ENCODE assay signal across 1 cellular context in genomic region chr3:150603090-150603887, GRCh38.
TF ChIP-seq lines count a peak whose summit lies in the region.

SELENOT (plus strand) TSS chr3:150603321; CDS start chr3:150603363, 42 bp downstream.

TF ChIP-seq in HEK293, 187 proteins besides CTCF, POLR2A, EP300 and RAD21 (continued from another document):
- TF ChIP-seq ZSCAN18 (tag by site-specific recombination; IDR thresholded peaks at IDR 0.05) (no peak), ZNF18 (tag by site-specific recombination; IDR thresholded peaks at IDR 0.05) (peak; percentile 22; the same call in 1 of the 2 replicates), ZNF354C (tag by site-specific recombination; IDR thresholded peaks at IDR 0.05; ENCODE audit: borderline replicate concordance, low read depth) (no peak), ATF2 (tag by site-specific recombination; IDR thresholded peaks at IDR 0.05; ENCODE audit: low read depth) (no peak), KLF17 (tag by site-specific recombination; IDR thresholded peaks at IDR 0.05) (0 out of 2 replicates have a peak, but pooled peaks have one; percentile 17), ZNF138 (tag by site-specific recombination; IDR thresholded peaks at IDR 0.05; ENCODE audit: borderline replicate concordance) (no peak), YY1 (tag by site-specific recombination; IDR thresholded peaks at IDR 0.05) (peak; percentile 91), ZNF639 (tag by site-specific recombination; IDR thresholded peaks at IDR 0.05) (peak; percentile 73; the same call in 1 of the 2 replicates), KLF8 (tag by site-specific recombination; IDR thresholded peaks at IDR 0.05) (no peak; the same call in 1 of the 2 replicates), WT1 (tag by site-specific recombination; IDR thresholded peaks at IDR 0.05) (0 out of 2 replicates have a peak, but pooled peaks have one; percentile 33), ZNF341 (tag by site-specific recombination; IDR thresholded peaks at IDR 0.05; ENCODE audit: low read depth) (no peak), ZNF791 (tag by site-specific recombination; IDR thresholded peaks at IDR 0.05) (no peak), ZNF677 (tag by site-specific recombination; IDR thresholded peaks at IDR 0.05) (no peak), HOXC10 (CRISPR knock-in tag; IDR thresholded peaks at IDR 0.05) (no peak), ZNF223 (tag by site-specific recombination; IDR thresholded peaks at IDR 0.05) (peak; percentile 19; the same call in 1 of the 2 replicates), INSM2 (tag by site-specific recombination; IDR thresholded peaks at IDR 0.05) (no peak), ZNF664 (tag by site-specific recombination; IDR thresholded peaks at IDR 0.05) (no peak), ZNF747 (tag by site-specific recombination; IDR thresholded peaks at IDR 0.05) (no peak), OSR2 (tag by site-specific recombination; IDR thresholded peaks at IDR 0.05) (no peak), ZNF510 (tag by site-specific recombination; IDR thresholded peaks at IDR 0.05; ENCODE audit: insufficient replicate concordance) (no peak), ZSCAN30 (tag by site-specific recombination; IDR thresholded peaks at IDR 0.05) (peak; percentile 100), BCL11B (tag by site-specific recombination; IDR thresholded peaks at IDR 0.05; ENCODE audit: low read depth) (0 out of 2 replicates have a peak, but pooled peaks have one; percentile 40), ZNF292 (tag by site-specific recombination; IDR thresholded peaks at IDR 0.05; ENCODE audit: borderline replicate concordance, low read depth) (no peak), ZNF433 (tag by site-specific recombination; IDR thresholded peaks at IDR 0.05; ENCODE audit: low read depth) (no peak), ZSCAN16 (tag by site-specific recombination; IDR thresholded peaks at IDR 0.05) (peak; percentile 50; the same call in 1 of the 2 replicates), REPIN1 (tag by site-specific recombination; IDR thresholded peaks at IDR 0.05; ENCODE audit: low read depth) (peak; percentile 55; the same call in 1 of the 2 replicates), ZNF561 (tag by site-specific recombination; IDR thresholded peaks at IDR 0.05; ENCODE audit: borderline replicate concordance) (peak; percentile 75; the same call in 1 of the 2 replicates), ZNF521 (tag by site-specific recombination; IDR thresholded peaks at IDR 0.05) (no peak), ZNF157 (tag by site-specific recombination; IDR thresholded peaks at IDR 0.05) (no peak), ZNF394 (tag by site-specific recombination; IDR thresholded peaks at IDR 0.05; ENCODE audit: borderline replicate concordance) (peak; percentile 86), SP7 (tag by site-specific recombination; IDR thresholded peaks at IDR 0.05) (peak; percentile 78), ZNF239 (tag by site-specific recombination; IDR thresholded peaks at IDR 0.05) (no peak), ZNF610 (tag by site-specific recombination; IDR thresholded peaks at IDR 0.05; ENCODE audit: borderline replicate concordance) (peak; percentile 37), EGR2 (tag by site-specific recombination; IDR thresholded peaks at IDR 0.05; ENCODE audit: low read depth) (peak; percentile 32; the same call in 1 of the 2 replicates), ZNF280D (tag by site-specific recombination; IDR thresholded peaks at IDR 0.05) (no peak), ZNF600 (tag by site-specific recombination; IDR thresholded peaks at IDR 0.05) (peak; percentile 74), ZNF184 (tag by site-specific recombination; IDR thresholded peaks at IDR 0.05) (0 out of 2 replicates have a peak, but pooled peaks have one; percentile 51), ZNF335 (tag by site-specific recombination; conservative IDR thresholded peaks at IDR 0.05) (peak; percentile 77), KLF7 (tag by site-specific recombination; IDR thresholded peaks at IDR 0.05; ENCODE audit: borderline replicate concordance) (no peak), HOXD13 (CRISPR knock-in tag; IDR thresholded peaks at IDR 0.05; ENCODE audit: borderline replicate concordance) (peak; percentile 30; the same call in 1 of the 2 replicates), KLF16 (tag by site-specific recombination; IDR thresholded peaks at IDR 0.05) (peak; percentile 33; the same call in 1 of the 2 replicates), ZNF416 (tag by site-specific recombination; IDR thresholded peaks at IDR 0.05) (no peak)
